Comparison of ENCODE assay signal across 1 cellular context in genomic region chrX:150273575-150274294, GRCh38.
TF ChIP-seq lines count a peak whose summit lies in the region.

No MANE protein-coding gene starts in this region.

TF ChIP-seq in liver, 16 proteins besides CTCF, POLR2A, EP300 and RAD21:
- peak; percentile 62 to 75 for TF ChIP-seq HNF4A (conservative IDR thresholded peaks at IDR 0.05)
- peak; percentile 19 for TF ChIP-seq SP1 (IDR thresholded peaks at IDR 0.05)
- peak; percentile 44 for TF ChIP-seq HNF4G (IDR thresholded peaks at IDR 0.05)
TF ChIP-seq in liver: peak in this region for 3; not testable (repeated sequence) for 13.
